8 cellular contexts compared by ENCODE assay signal in the genomic region with DNA sequence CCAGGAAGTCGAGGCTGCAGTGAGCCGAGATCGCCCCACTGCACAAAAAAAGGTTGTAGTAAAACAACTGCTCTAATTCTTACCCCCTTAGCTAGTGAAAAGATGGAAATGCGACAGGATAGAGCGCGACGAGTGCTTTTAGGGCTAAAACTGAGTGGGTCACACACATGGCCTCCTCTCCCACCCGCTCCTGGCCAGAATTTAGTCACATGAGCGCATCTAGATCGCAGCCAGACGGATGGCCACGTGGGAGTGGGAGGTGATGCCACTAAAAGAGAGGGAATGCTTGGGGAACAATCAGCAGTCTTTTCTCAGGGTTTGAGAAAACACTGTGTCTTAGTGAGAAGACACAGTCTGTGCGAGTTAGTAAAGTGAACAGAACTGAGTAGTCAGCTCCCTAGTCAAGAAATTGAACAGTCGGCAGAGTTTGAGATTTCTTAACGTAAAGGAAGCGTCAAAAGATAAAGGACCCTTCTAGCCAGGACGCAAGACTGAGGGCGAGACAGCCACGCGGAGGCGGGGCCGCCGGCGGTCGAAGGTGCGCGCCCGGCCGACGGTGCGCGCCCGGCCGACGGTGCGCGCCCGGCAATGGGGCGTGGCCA. TPM values are rescaled to one million over a fixed set of nuclear protein-coding genes. Genes with fewer than 3 reads are reported as not detected.
DNase-seq lines count a peak whose midpoint lies in the region; ATAC-seq and TF ChIP-seq lines count a peak whose summit lies in the region.

No MANE protein-coding gene starts in this region.

- H3K4me1 ChIP-seq in SK-N-SH (ENCODE audit: control insufficient read depth in 1 of 2, insufficient read depth in 2 of 2, low read depth in 1 of 2, low read length in 1 of 2) (peaks cover 0 to 14% of the 10 kb centered on the region in 2 experiments; a peak in 2 of 4 replicates), iPS-15b (ENCODE audit: control insufficient read depth, insufficient read depth, low read length) (peaks cover 7% of the 10 kb centered on the region), suprapubic skin (peaks cover 20% of the 10 kb centered on the region)

- TF ChIP-seq CTCF in SK-N-SH (IDR thresholded peaks at IDR 0.05) (no peak), WTC11 (IDR thresholded peaks at IDR 0.05) (no peak), suprapubic skin (IDR thresholded peaks at IDR 0.05) (no peak)

- H2AFZ ChIP-seq in SK-N-SH (ENCODE audit: low read depth), result peak overlapping the region; percentile 94

- peak overlapping the region; percentile 76 for H3K4me2 ChIP-seq in SK-N-SH

- H3K9me3 ChIP-seq in SK-N-SH (no peaks in the 10 kb centered on the region), iPS-15b (ENCODE audit: control insufficient read depth, insufficient read depth, low read length) (no peaks in the 10 kb centered on the region), suprapubic skin (no peaks in the 10 kb centered on the region)

- DNase-seq in SK-N-SH (peak; percentile 47), WTC11 (ENCODE audit: low spot score) (no peak), suprapubic skin (ENCODE audit: low spot score in 2 of 2) (no peak), ACHN (no peak), T1000 (lab: John Stamatoyannopoulos, UW) (no peak), HuH-7 (ENCODE audit: low spot score) (no peak)

- whole genome bisulfite sequencing in SK-N-SH (ENCODE audit: low lambda C conversion rate), result 24% methylated on average over 37 of the region's 39 CpGs
- 20% methylated on average over 33 of the region's 39 CpGs for WGBS in suprapubic skin

- H3K27ac ChIP-seq in SK-N-SH (ENCODE audit: low read depth in 2 of 2, low read length in 1 of 2) (peak overlapping the region in 1 of 2 experiments; percentile 89; a peak in 2 of 4 replicates), suprapubic skin (peak overlapping the region; percentile 89)

- no peaks in the 10 kb centered on the region for H3K9me3 Mint-ChIP-seq in WTC11

- H3K4me3 ChIP-seq in SK-N-SH (ENCODE audit: low read depth in 2 of 2, low read length in 1 of 2), result peak overlapping the region; percentile 89 to 90
- peak overlapping the region; percentile 58 for H3K4me3 ChIP-seq in iPS-15b (ENCODE audit: low read depth, low read length)
- peak overlapping the region; percentile 82 for H3K4me3 ChIP-seq in suprapubic skin

- H3K27me3 ChIP-seq in SK-N-SH (ENCODE audit: insufficient read depth), result peaks cover 2% of the 10 kb centered on the region; the same call in 1 of the 2 replicates
- H3K27me3 ChIP-seq in iPS-15b (ENCODE audit: control insufficient read depth, insufficient read depth, low read length), result peaks cover 28% of the 10 kb centered on the region
- peaks cover 2% of the 10 kb centered on the region for H3K27me3 ChIP-seq in suprapubic skin

- CTCF ChIA-PET in SK-N-SH (lab: Yijun Ruan, JAX), result interaction anchor here (0.6 to 15.8 kb wide), 7 partner anchors 15 to 303 kb away, joined by 3 to 321 read pairs (median 59); partner anchors contain the start of gene SLC32A1
- CTCF ChIA-PET in WTC11 (lab: Charles Lee), result interaction anchor here (0.8 to 7.4 kb wide), 9 partner anchors 17 to 410 kb away, joined by 3 to 127 read pairs (median 8); partner anchors contain the start of genes PPP1R16B and SLC32A1

- peak overlapping the region; percentile 96 for H3K4me3 Mint-ChIP-seq in WTC11

- peaks cover 2% of the 10 kb centered on the region for H3K36me3 Mint-ChIP-seq in WTC11

- TF ChIP-seq POLR2A in suprapubic skin (IDR thresholded peaks at IDR 0.05), result no peak

- H3K36me3 ChIP-seq in SK-N-SH (replicated peaks in 1 of 2; ENCODE audit: control insufficient read depth in 1 of 2, insufficient read depth in 2 of 2, low read length in 1 of 2) (peaks cover 11 to 15% of the 10 kb centered on the region in 2 experiments), iPS-15b (ENCODE audit: control insufficient read depth, insufficient read depth, low read length) (peaks cover 9% of the 10 kb centered on the region), suprapubic skin (no peaks in the 10 kb centered on the region)

- H3K9ac ChIP-seq in SK-N-SH, result no peak overlapping the region
- H3K9ac ChIP-seq in iPS-15b (ENCODE audit: low read depth, low read length), result peak overlapping the region; percentile 47

- TF ChIP-seq EP300 in SK-N-SH (IDR thresholded peaks at IDR 0.05; ENCODE audit: borderline replicate concordance in 1 of 2, low read depth in 1 of 2, low read length in 1 of 2), result no peak
- no peak for TF ChIP-seq EP300 in suprapubic skin (IDR thresholded peaks at IDR 0.05)

- H3K9me2 ChIP-seq in SK-N-SH, result no peaks in the 10 kb centered on the region

- no peak for ATAC-seq in SK-N-SH treated with all-trans-retinoic acid at 6 μM for 48 hours
- no peak for ATAC-seq in WTC11

- H4K20me1 ChIP-seq in SK-N-SH (ENCODE audit: insufficient read depth), result peaks cover 6% of the 10 kb centered on the region; the same call in 1 of the 2 replicates

- no peak for TF ChIP-seq RAD21 in SK-N-SH (IDR thresholded peaks at IDR 0.05; ENCODE audit: low read length)

- peaks cover 15% of the 10 kb centered on the region for H3K79me2 ChIP-seq in SK-N-SH (ENCODE audit: insufficient read depth)

- no peaks in the 10 kb centered on the region for H3F3A ChIP-seq in SK-N-SH (replicated peaks; ENCODE audit: insufficient read depth)

- no peak overlapping the region for H3K27ac Mint-ChIP-seq in WTC11

- H3K27me3 Mint-ChIP-seq in WTC11 (ENCODE audit: low read depth), result peaks cover 37% of the 10 kb centered on the region

- POLR2A ChIA-PET in SK-N-SH (lab: Yijun Ruan, JAX) (interaction anchor here (0.6 kb wide), 2 partner anchors 23 to 43 kb away, joined by 3 read pairs; partner anchors contain the start of gene SLC32A1), WTC11 (lab: Charles Lee) (interaction anchor here (1.5 to 1.8 kb wide), 3 partner anchors 12 to 23 kb away, joined by 4 to 6 read pairs (median 6); partner anchors contain the start of gene SLC32A1)

- in situ Hi-C loops in ACHN (cut with HindIII; ENCODE audit: low pct_ligation_motif_present, low pct_unique_long_range_greater_than_20kb, low sequenced_read_pairs), result no loop called here

- peaks cover 20% of the 10 kb centered on the region for H3K4me1 Mint-ChIP-seq in WTC11

TF ChIP-seq in SK-N-SH treated with all-trans-retinoic acid at 6 μM for 48 hours, 23 proteins besides CTCF, POLR2A, EP300 and RAD21 (continues in another document):
- no peak for TF ChIP-seq ZNF8 (CRISPR knock-in tag; IDR thresholded peaks at IDR 0.05)
- no peak for TF ChIP-seq CSRNP3 (CRISPR knock-in tag; IDR thresholded peaks at IDR 0.05)

TF ChIP-seq in WTC11, 78 proteins besides CTCF, POLR2A, EP300 and RAD21:
- TF ChIP-seq, protein P1, sequence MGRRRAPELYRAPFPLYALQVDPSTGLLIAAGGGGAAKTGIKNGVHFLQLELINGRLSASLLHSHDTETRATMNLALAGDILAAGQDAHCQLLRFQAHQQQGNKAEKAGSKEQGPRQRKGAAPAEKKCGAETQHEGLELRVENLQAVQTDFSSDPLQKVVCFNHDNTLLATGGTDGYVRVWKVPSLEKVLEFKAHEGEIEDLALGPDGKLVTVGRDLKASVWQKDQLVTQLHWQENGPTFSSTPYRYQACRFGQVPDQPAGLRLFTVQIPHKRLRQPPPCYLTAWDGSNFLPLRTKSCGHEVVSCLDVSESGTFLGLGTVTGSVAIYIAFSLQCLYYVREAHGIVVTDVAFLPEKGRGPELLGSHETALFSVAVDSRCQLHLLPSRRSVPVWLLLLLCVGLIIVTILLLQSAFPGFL (CRISPR knock-in tag; IDR thresholded peaks at IDR 0.05; ENCODE audit: borderline replicate concordance), result 0 out of 2 replicates have a peak, but pooled peaks have one; percentile 52
- TF ChIP-seq GABPB1 (CRISPR knock-in tag; IDR thresholded peaks at IDR 0.05) (peak; percentile 36; the same call in 1 of the 2 replicates), ZNF423 (CRISPR knock-in tag; IDR thresholded peaks at IDR 0.05) (no peak), USF2 (CRISPR knock-in tag; IDR thresholded peaks at IDR 0.05) (peak; percentile 34; the same call in 1 of the 2 replicates), MAX (CRISPR knock-in tag; IDR thresholded peaks at IDR 0.05) (peak; percentile 47; the same call in 1 of the 2 replicates)

RNA-seq across cellular contexts. Expression of gene ACTR5, which starts 0.7 kb away (rescaled TPM):
- 9.7 and 10.9 TPM in 2 replicates for polyA plus RNA-seq in SK-N-SH (2012; rRNA removed)
- polyA plus RNA-seq in SK-N-SH (2012; cell fraction: cytosol; rRNA removed), result 4.4 and 6.4 TPM in 2 replicates
- polyA plus RNA-seq in SK-N-SH (2012; cell fraction: nucleus; rRNA removed), result 41.9 and 49.0 TPM in 2 replicates
- total RNA-seq in WTC11 (2021), result 9.8 to 12.0 TPM (median 11.5 TPM) in 3 replicates
- total RNA-seq in suprapubic skin, result 10 to 100 TPM in 3 of 4 donors, 1 to 10 TPM in 1; 8.9 to 15.0 (median 12.2) TPM

RNA-seq across cellular contexts. Expression of gene SLC32A1, which starts 23.3 kb away (rescaled TPM):
- not detected in 2 replicates for polyA plus RNA-seq in SK-N-SH (2012; rRNA removed)
- not detected in 2 replicates for polyA plus RNA-seq in SK-N-SH (2012; cell fraction: cytosol; rRNA removed)
- polyA plus RNA-seq in SK-N-SH (2012; cell fraction: nucleus; rRNA removed), result not detected in 2 replicates
- 0.09 to 0.37 TPM (median 0.25 TPM) in 3 replicates for total RNA-seq in WTC11 (2021)
- total RNA-seq in suprapubic skin, result not detected

RNA-seq across cellular contexts. Expression of gene PPP1R16B, which starts 57.9 kb away (rescaled TPM):
- 0.28 and 0.91 TPM in 2 replicates for polyA plus RNA-seq in SK-N-SH (2012; rRNA removed)
- polyA plus RNA-seq in SK-N-SH (2012; cell fraction: cytosol; rRNA removed), result 0.49 and 1.1 TPM in 2 replicates
- polyA plus RNA-seq in SK-N-SH (2012; cell fraction: nucleus; rRNA removed), result 0.61 and 0.90 TPM in 2 replicates
- total RNA-seq in WTC11 (2021), result 8.1 to 12.0 TPM (median 8.2 TPM) in 3 replicates
- 1 to 10 TPM in 3 of 4 donors, under 1 TPM in 1; 0.87 to 5.6 (median 3.6) TPM for total RNA-seq in suprapubic skin

Comparison
In these comparisons a context has a peak if more than half of its experiments do, and no peak if none do; other contexts are left out.
1. Of the 6 proteins assayed by ChIP-seq in both WTC11 and SK-N-SH: peak only in WTC11: MAX and USF2; only in SK-N-SH: none; in both: none; in neither: 4.